In genomic region chr11:110317516-110317932, GRCh38 we compare ENCODE assay signal across 11 cellular contexts. TPM values are rescaled to one million over a fixed set of nuclear protein-coding genes. Genes with fewer than 3 reads are reported as not detected.
DNase-seq lines count a peak whose midpoint lies in the region; ATAC-seq, FAIRE-seq and TF ChIP-seq lines count a peak whose summit lies in the region.
"Had no signal": no experiment of that assay in that cellular context is flagged by ENCODE, and none has a peak within 500 bp of the region (broad histone marks: within the 10 kb centered on the region; RNA-seq: fewer than 3 reads in every experiment).

No MANE protein-coding gene starts in this region.

- peak; percentile 83 for DNase-seq in DMS79 treated with DMSO at 0.1 percent for 48 hours (lab: John Stamatoyannopoulos, UW)
- DNase-seq in NCI-H2081 treated with DMSO at 0.1 percent for 48 hours (lab: John Stamatoyannopoulos, UW) = peak; percentile 90
- peak; percentile 60 for DNase-seq in astrocyte (ENCODE audit: low read depth)
- peak; percentile 82 for DNase-seq in medulla oblongata (ENCODE audit: extremely low spot score)
- DNase-seq in epidermal melanocyte (ENCODE audit: insufficient read length, low spot score) = no peak
- DNase-seq: NCI-H1694 treated with DMSO at 0.1 percent for 48 hours had no signal

- no peak overlapping the region for H3K4me2 ChIP-seq in astrocyte (ENCODE audit: low read length)

- no peaks in the 10 kb centered on the region for H3K36me3 Mint-ChIP-seq in astrocyte (ENCODE audit: low read depth, unreplicated experiment)
- H3K36me3 Mint-ChIP-seq: activated naive CD8-positive, alpha-beta T cell had no signal

- no peaks in the 10 kb centered on the region for H4K20me1 ChIP-seq in astrocyte (ENCODE audit: insufficient read depth, low read length)

- no peaks in the 10 kb centered on the region for H3K9me3 Mint-ChIP-seq in astrocyte (ENCODE audit: unreplicated experiment)

- no peak overlapping the region for H3K4me3 Mint-ChIP-seq in astrocyte (ENCODE audit: unreplicated experiment)
- H3K4me3 Mint-ChIP-seq: activated naive CD8-positive, alpha-beta T cell had no signal

- no peak overlapping the region for H3K9ac ChIP-seq in astrocyte (ENCODE audit: low read length)

- FAIRE-seq in astrocyte (lab: Jason Lieb, UNC) = no peak
- FAIRE-seq: G401.6 had no signal

- no peaks in the 10 kb centered on the region for H3K27me3 Mint-ChIP-seq in astrocyte (ENCODE audit: low read depth, unreplicated experiment)

- ATAC-seq in GM21367 (IDR thresholded peaks at IDR 0.05; ENCODE audit: unreplicated experiment) (no peak), HG02798 (IDR thresholded peaks at IDR 0.05; ENCODE audit: poor library complexity, unreplicated experiment) (no peak), GM18517 (IDR thresholded peaks at IDR 0.05; ENCODE audit: unreplicated experiment) (no peak)

- no peaks in the 10 kb centered on the region for H3K36me3 ChIP-seq in astrocyte (ENCODE audit: insufficient read depth, low read length)

- H3K27ac ChIP-seq in astrocyte (ENCODE audit: low read depth, low read length) = no peak overlapping the region

- H3K9me3 ChIP-seq in astrocyte (ENCODE audit: insufficient read depth, low read depth, low read length) = no peaks in the 10 kb centered on the region

- no peak for TF ChIP-seq CTCF in astrocyte (IDR thresholded peaks at IDR 0.05; ENCODE audit: insufficient read depth, low read depth, low read length)

- H3K27me3 ChIP-seq in astrocyte (ENCODE audit: insufficient read depth, low read length) = no peaks in the 10 kb centered on the region

- H3K4me1 ChIP-seq in astrocyte (ENCODE audit: insufficient read depth, low read length) = peaks cover 7% of the 10 kb centered on the region

- no peak overlapping the region for H3K27ac Mint-ChIP-seq in astrocyte (ENCODE audit: unreplicated experiment)
- H3K27ac Mint-ChIP-seq: activated naive CD8-positive, alpha-beta T cell had no signal

- H3K79me2 ChIP-seq in astrocyte (ENCODE audit: insufficient read depth, low read length) = no peaks in the 10 kb centered on the region

- no peak overlapping the region for H2AFZ ChIP-seq in astrocyte (ENCODE audit: low read depth, low read length)

- peaks cover 6% of the 10 kb centered on the region for H3K4me1 Mint-ChIP-seq in astrocyte (ENCODE audit: low read depth, unreplicated experiment)

- no peak overlapping the region for H3K4me3 ChIP-seq in astrocyte (ENCODE audit: insufficient read depth, low read depth, low read length)

RNA-seq across cellular contexts. Expression of gene RDX, which starts 21.1 kb away (rescaled TPM):
- 128 and 132 TPM in 2 replicates for total RNA-seq in astrocyte
